In the genomic region with DNA sequence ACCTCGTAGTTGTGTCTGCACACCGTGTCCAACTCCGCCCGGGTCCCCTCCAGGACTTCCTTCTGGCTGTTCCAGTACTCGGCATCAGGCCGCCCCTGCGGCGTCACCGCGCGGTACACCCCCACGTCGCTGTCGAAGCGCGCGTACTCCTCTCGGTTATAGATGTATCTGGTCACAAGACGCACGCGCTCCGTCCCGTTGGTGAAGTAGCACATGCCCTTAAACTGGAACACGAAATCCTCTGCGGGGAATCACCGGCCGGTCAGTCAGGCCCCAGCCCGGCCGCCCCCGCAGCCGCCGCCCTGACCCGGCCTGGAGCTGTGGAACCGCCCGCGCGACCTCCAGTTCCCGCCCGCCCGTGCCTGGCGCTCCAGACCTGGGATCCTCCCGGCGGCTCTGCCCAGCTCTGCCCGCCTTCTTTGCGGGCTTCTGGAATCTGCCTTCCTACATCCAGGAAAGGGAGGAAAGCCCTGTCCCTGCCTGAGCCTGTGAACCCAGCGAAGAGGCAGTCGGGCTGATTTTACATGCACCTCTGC, we compare ENCODE assay signal across 9 cellular contexts. TPM values are rescaled to one million over a fixed set of nuclear protein-coding genes. Genes with fewer than 3 reads are reported as not detected.
DNase-seq lines count a peak whose midpoint lies in the region; FAIRE-seq and TF ChIP-seq lines count a peak whose summit lies in the region.
"Had no signal": no experiment of that assay in that cellular context is flagged by ENCODE, and none has a peak within 500 bp of the region (broad histone marks: within the 10 kb centered on the region; RNA-seq: fewer than 3 reads in every experiment).

No MANE protein-coding gene starts in this region.

- H3K4me1 ChIP-seq in esophagus (ENCODE audit: control insufficient read depth in 2 of 2, insufficient read depth in 2 of 2, low read length in 1 of 2) (peaks cover 2 to 4% of the 10 kb centered on the region in 2 donors), esophagus squamous epithelium (no peaks in the 10 kb centered on the region)
- H3K4me1 ChIP-seq: HAP-1 had no signal

- 0 to 2% methylated on average over 42 to 47 of the region's 47 CpGs for WGBS in esophagus, 2 donors
- WGBS in esophagus squamous epithelium, 2 donors: 33% methylated on average over 1 of the region's 47 CpGs; no CpG with 5 or more reads in 1 of the 2 donors

- H3K27me3 ChIP-seq in esophagus (ENCODE audit: control insufficient read depth in 1 of 2, insufficient read depth in 2 of 2, low read length in 2 of 2) (no peaks in the 10 kb centered on the region), esophagus squamous epithelium (no peaks in the 10 kb centered on the region)

- H3K9me3 ChIP-seq in esophagus (ENCODE audit: control insufficient read depth in 2 of 2, insufficient read depth in 1 of 2, low read depth in 1 of 2, low read length in 1 of 2) (no peaks in the 10 kb centered on the region), esophagus squamous epithelium (no peaks in the 10 kb centered on the region)
- H3K9me3 ChIP-seq: HAP-1 had no signal

- peak; percentile 82 for FAIRE-seq in GM19239 (lab: Jason Lieb, UNC)

- TF ChIP-seq POLR2A in esophagus squamous epithelium (IDR thresholded peaks at IDR 0.05): no peak

- H3K4me3 ChIP-seq in esophagus (ENCODE audit: low read depth in 1 of 2, low read length in 2 of 2) (peak overlapping the region; percentile 34 to 63), esophagus squamous epithelium (peak overlapping the region in 1 of 4 donors; percentile 51)
- H3K4me3 ChIP-seq: HAP-1 had no signal

- H3K27ac ChIP-seq in esophagus (ENCODE audit: low read depth in 2 of 2, low read length in 1 of 2): peak overlapping the region in 1 of 2 donors; percentile 23
- no peak overlapping the region for H3K27ac ChIP-seq in esophagus squamous epithelium

- no peak for TF ChIP-seq CTCF in esophagus squamous epithelium (IDR thresholded peaks at IDR 0.05)

- intact Hi-C loops in esophagus squamous epithelium (cut with DNase I): no loop called here

- peaks cover 0 to 4% of the 10 kb centered on the region in 2 donors for H3K36me3 ChIP-seq in esophagus (ENCODE audit: control insufficient read depth in 2 of 2, insufficient read depth in 2 of 2, low read length in 1 of 2)
- no peaks in the 10 kb centered on the region for H3K36me3 ChIP-seq in esophagus squamous epithelium
- H3K36me3 ChIP-seq: HAP-1 had no signal

- DNase-seq in GM19239 (ENCODE audit: insufficient read length, low spot score): no peak
- DNase-seq in activated CD4-positive, CD25-positive, alpha-beta regulatory T cell treated with anti-CD3 and anti-CD28 coated beads, Interleukin-2, amount 50 U/mL, for 72 hours: peak; percentile 49
- peak; percentile 36 for DNase-seq in stimulated activated CD4-positive, alpha-beta T cell treated with anti-CD3 and anti-CD28 coated beads, Interleukin-1b, Interleukin-23, amount 100 ng/mL, for 48 hours
- no peak for DNase-seq in MV-4-11 (lab: John Stamatoyannopoulos, UW)
- no peak for DNase-seq in esophagus squamous epithelium (lab: John Stamatoyannopoulos, UW)
- DNase-seq in pons (ENCODE audit: low spot score): no peak
- DNase-seq in NCI-H524 treated with DMSO at 0.1 percent for 48 hours (lab: John Stamatoyannopoulos, UW): no peak

RNA-seq across cellular contexts. Expression of a gene that starts 1.6 kb away (rescaled TPM):
- 10 to 100 TPM; 16.5 to 53.2 TPM for polyA plus RNA-seq in esophagus
- 1 to 10 TPM in 2 of 4 donors, under 1 TPM in 2; 0.13 to 9.3 (median 1.5) TPM for total RNA-seq in esophagus squamous epithelium

RNA-seq across cellular contexts. Expression of a gene that starts 27.7 kb away (rescaled TPM):
- polyA plus RNA-seq in esophagus: 10 to 100 TPM in 1 of 2 donors, 1 to 10 TPM in 1; 2.8 to 42.9 TPM
- 1 to 10 TPM in 3 of 4 donors, under 1 TPM in 1; 0.31 to 9.0 (median 5.1) TPM for total RNA-seq in esophagus squamous epithelium

Comparison
In these comparisons a context has a peak if more than half of its experiments do, and no peak if none do; other contexts are left out.
1. DNase-seq: peak in activated CD4-positive, CD25-positive, alpha-beta regulatory T cell treated with anti-CD3 and anti-CD28 coated beads, Interleukin-2, amount 50 U/mL, for 72 hours (single experiment) and stimulated activated CD4-positive, alpha-beta T cell treated with anti-CD3 and anti-CD28 coated beads, Interleukin-1b, Interleukin-23, amount 100 ng/mL, for 48 hours (single experiment); none in GM19239 (single experiment), MV-4-11 (single experiment), esophagus squamous epithelium (single experiment), pons (single experiment) and NCI-H524 treated with DMSO at 0.1 percent for 48 hours (single experiment).